Comparison of ENCODE assay signal across 20 cellular contexts in the genomic region with DNA sequence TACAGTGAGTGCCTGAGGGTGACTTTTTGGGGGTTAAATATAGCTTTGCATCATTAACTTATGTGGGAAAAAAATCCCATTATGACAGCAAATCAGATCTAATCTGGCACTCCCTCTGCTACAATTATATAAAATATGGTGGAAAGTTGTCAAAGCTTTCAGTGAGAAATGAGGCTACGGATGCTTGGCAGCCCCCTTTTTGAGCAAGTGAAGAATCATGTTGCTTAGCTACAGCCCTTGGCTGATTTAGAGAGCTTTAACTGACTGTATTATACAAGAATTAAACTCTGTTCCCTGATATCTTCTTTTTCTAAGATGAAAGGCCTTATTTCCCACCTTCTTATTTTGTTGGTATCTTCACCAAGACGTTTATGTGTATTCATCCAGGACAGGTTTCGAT. TPM values are rescaled to one million over a fixed set of nuclear protein-coding genes. Genes with fewer than 3 reads are reported as not detected.
DNase-seq lines count a peak whose midpoint lies in the region; ATAC-seq, FAIRE-seq and TF ChIP-seq lines count a peak whose summit lies in the region.
"Had no signal": no experiment of that assay in that cellular context is flagged by ENCODE, and none has a peak within 500 bp of the region (broad histone marks: within the 10 kb centered on the region; RNA-seq: fewer than 3 reads in every experiment).

No MANE protein-coding gene starts in this region.

- H3K4me2 ChIP-seq in neural cell (ENCODE audit: low read length) = peak overlapping the region; percentile 34

- peak overlapping the region; percentile 37 for H3K4me3 ChIP-seq in neural cell (ENCODE audit: low read length)
- H3K4me3 ChIP-seq: GM12878 had no signal

- peak overlapping the region; percentile 11 for H3K27ac ChIP-seq in caudate nucleus (ENCODE audit: low read depth, low read length)
- peak overlapping the region; percentile 77 for H3K27ac ChIP-seq in neural cell (ENCODE audit: low read length)
- H3K27ac ChIP-seq: C4-2B had no signal

- no peak for FAIRE-seq in D721Med (lab: Jason Lieb, UNC)
- FAIRE-seq: A204.1, GM12878 had no signal

- no peaks in the 10 kb centered on the region for H4K20me1 ChIP-seq in neural cell (ENCODE audit: insufficient read depth)

- no peaks in the 10 kb centered on the region for H3K9me3 Mint-ChIP-seq in glutamatergic neuron (ENCODE audit: unreplicated experiment)
- H3K9me3 Mint-ChIP-seq in activated CD8-positive, alpha-beta memory T cell treated with anti-CD3 and anti-CD28 coated beads, Interleukin-2, amount 10 ng/mL, durations not matched to agents 7 days and 5 days (ENCODE audit: low read depth) = peaks cover 2% of the 10 kb centered on the region
- H3K9me3 Mint-ChIP-seq: CD4-positive, alpha-beta T cell; H9 had no signal

- H3K9ac ChIP-seq in neural cell (ENCODE audit: low read length) = peak overlapping the region; percentile 28

- H3K9me3 ChIP-seq in neural cell (ENCODE audit: low read length) = no peaks in the 10 kb centered on the region
- H3K9me3 ChIP-seq: Caco-2 had no signal

- TF ChIP-seq CTCF in neural cell (IDR thresholded peaks at IDR 0.05; ENCODE audit: poor library complexity, severe bottlenecking) (no peak), D721Med (IDR thresholded peaks at IDR 0.05; ENCODE audit: insufficient read depth, missing control alignments) (no peak), glutamatergic neuron (IDR thresholded peaks at IDR 0.05; ENCODE audit: partially characterized antibody, unreplicated experiment) (no peak)

- TF ChIP-seq EP300 in neural cell (conservative IDR thresholded peaks at IDR 0.05; ENCODE audit: poor library complexity, severe bottlenecking) = peak; percentile 56

- no peaks in the 10 kb centered on the region for H3K4me1 Mint-ChIP-seq in glutamatergic neuron (ENCODE audit: low read depth, unreplicated experiment)
- H3K4me1 Mint-ChIP-seq in activated CD8-positive, alpha-beta memory T cell treated with anti-CD3 and anti-CD28 coated beads, Interleukin-2, amount 10 ng/mL, durations not matched to agents 7 days and 5 days = no peaks in the 10 kb centered on the region
- H3K4me1 Mint-ChIP-seq: H9 had no signal

- no peaks in the 10 kb centered on the region for H3K9me2 ChIP-seq in neural cell (ENCODE audit: insufficient read depth, low read length)

- no peak overlapping the region for H3K4me3 Mint-ChIP-seq in glutamatergic neuron (ENCODE audit: unreplicated experiment)
- H3K4me3 Mint-ChIP-seq in activated CD8-positive, alpha-beta memory T cell treated with anti-CD3 and anti-CD28 coated beads, Interleukin-2, amount 10 ng/mL, durations not matched to agents 7 days and 5 days = no peak overlapping the region
- H3K4me3 Mint-ChIP-seq: CD4-positive, alpha-beta T cell; H9 had no signal

- no peaks in the 10 kb centered on the region for H3K27me3 ChIP-seq in neural cell (ENCODE audit: insufficient read depth, low read depth, low read length)

- H3F3A ChIP-seq in neural cell (ENCODE audit: insufficient read depth, low read length, poor library complexity, severe bottlenecking) = no peaks in the 10 kb centered on the region

- H3K27ac Mint-ChIP-seq in glutamatergic neuron (ENCODE audit: unreplicated experiment) = no peak overlapping the region
- no peak overlapping the region for H3K27ac Mint-ChIP-seq in activated CD8-positive, alpha-beta memory T cell treated with anti-CD3 and anti-CD28 coated beads, Interleukin-2, amount 10 ng/mL, durations not matched to agents 7 days and 5 days
- H3K27ac Mint-ChIP-seq: CD4-positive, alpha-beta T cell; H9 had no signal

- H2AFZ ChIP-seq in neural cell (ENCODE audit: low read depth, low read length) = peak overlapping the region; percentile 9

- peaks cover 4% of the 10 kb centered on the region for H3K36me3 Mint-ChIP-seq in glutamatergic neuron (ENCODE audit: unreplicated experiment)
- H3K36me3 Mint-ChIP-seq in activated CD8-positive, alpha-beta memory T cell treated with anti-CD3 and anti-CD28 coated beads, Interleukin-2, amount 10 ng/mL, durations not matched to agents 7 days and 5 days = no peaks in the 10 kb centered on the region

- ATAC-seq in HG03460 (IDR thresholded peaks at IDR 0.05; ENCODE audit: unreplicated experiment) = no peak
- no peak for ATAC-seq in activated CD8-positive, alpha-beta memory T cell treated with anti-CD3 and anti-CD28 coated beads, Interleukin-2, amount 10 ng/mL, durations not matched to agents 7 days and 5 days
- ATAC-seq: GM12878 had no signal

- CTCF ChIA-PET in activated CD8-positive, alpha-beta memory T cell treated with anti-CD3 and anti-CD28 coated beads, Interleukin-2, amount 10 ng/mL, durations not matched to agents 7 days and 5 days (lab: Charles Lee) = no interaction called here

- no peak for TF ChIP-seq RAD21 in neural cell (conservative IDR thresholded peaks at IDR 0.05)

- H3K36me3 ChIP-seq in neural cell (ENCODE audit: insufficient read depth, low read length) = no peaks in the 10 kb centered on the region

- DNase-seq in Ammon's horn (ENCODE audit: low spot score) = peak; percentile 16
- peak; percentile 26 for DNase-seq in DMS79 (lab: John Stamatoyannopoulos, UW)
- DNase-seq in caudate nucleus (lab: John Stamatoyannopoulos, UW) = peak in 16 of 61 donors; percentile 2 to 75 (median 16)
- DNase-seq in D721Med (ENCODE audit: insufficient read length, low spot score) = no peak
- DNase-seq in glutamatergic neuron = no peak
- DNase-seq in activated CD8-positive, alpha-beta memory T cell treated with anti-CD3 and anti-CD28 coated beads, Interleukin-2, amount 10 ng/mL, durations not matched to agents 7 days and 5 days = no peak
- DNase-seq: ACHN; Caco-2; CD4-positive, alpha-beta T cell; DMS153; DND-41; EL; GOT3; H9 had no signal

- no peaks in the 10 kb centered on the region for H3K79me2 ChIP-seq in neural cell (replicated peaks; ENCODE audit: insufficient read depth, low read length)

- H3K27me3 Mint-ChIP-seq in glutamatergic neuron (ENCODE audit: unreplicated experiment) = no peaks in the 10 kb centered on the region
- H3K27me3 Mint-ChIP-seq in activated CD8-positive, alpha-beta memory T cell treated with anti-CD3 and anti-CD28 coated beads, Interleukin-2, amount 10 ng/mL, durations not matched to agents 7 days and 5 days = no peaks in the 10 kb centered on the region
- H3K27me3 Mint-ChIP-seq: CD4-positive, alpha-beta T cell had no signal

TF ChIP-seq in neural cell, 6 proteins besides CTCF, POLR2A, EP300 and RAD21:
- TF ChIP-seq TAF1 (IDR thresholded peaks at IDR 0.05; ENCODE audit: low read depth) = no peak
- no peak for TF ChIP-seq POLR2AphosphoS5 (IDR thresholded peaks at IDR 0.05)
- TF ChIP-seq REST (IDR thresholded peaks at IDR 0.05; ENCODE audit: borderline replicate concordance) = no peak
- no peak for TF ChIP-seq MXI1 (conservative IDR thresholded peaks at IDR 0.05; ENCODE audit: poor library complexity, severe bottlenecking)
- TF ChIP-seq SMC3 (conservative IDR thresholded peaks at IDR 0.05; ENCODE audit: poor library complexity) = no peak
- no peak for TF ChIP-seq EZH2 (IDR thresholded peaks at IDR 0.05; ENCODE audit: borderline replicate concordance, insufficient read depth, low read length, poor library complexity, severe bottlenecking)

RNA-seq across cellular contexts. Expression of gene GPR158, which starts 57.4 kb away (rescaled TPM):
- 1.7 and 2.1 TPM in 2 replicates for polyA plus RNA-seq in neural cell
- polyA minus RNA-seq in neural cell = 7.5 and 8.3 TPM in 2 replicates
- total RNA-seq in glutamatergic neuron (ENCODE audit: unreplicated experiment) = 2.6 TPM
- not detected for total RNA-seq in activated CD8-positive, alpha-beta memory T cell treated with anti-CD3 and anti-CD28 coated beads, Interleukin-2, amount 10 ng/mL, durations not matched to agents 7 days and 5 days
- total RNA-seq: CD4-positive, alpha-beta T cell; G401; GM12878 had no signal
- polyA plus RNA-seq: GM12878 had no signal

Comparison
In these comparisons a context has a peak if more than half of its experiments do, and no peak if none do; other contexts are left out.
1. DNase-seq: peak in Ammon's horn (single experiment) and DMS79 (single experiment); none in D721Med (single experiment), glutamatergic neuron (single experiment) and activated CD8-positive, alpha-beta memory T cell treated with anti-CD3 and anti-CD28 coated beads, Interleukin-2, amount 10 ng/mL, durations not matched to agents 7 days and 5 days (single experiment).